ENCODE assay signal across 21 cellular contexts in genomic region chrX:96722793-96723192, GRCh38.
"Had no signal": no experiment of that assay in that cellular context is flagged by ENCODE, and none has a peak within 500 bp of the region (broad histone marks: within the 10 kb centered on the region; RNA-seq: fewer than 3 reads in every experiment).

No MANE protein-coding gene starts in this region.

- H3K4me3 ChIP-seq: body of pancreas, cardiac muscle cell, esophagus squamous epithelium, gastrocnemius medialis, lower lobe of right lung, spleen, thoracic aorta had no signal

- H3K36me3 ChIP-seq: cardiac muscle cell, esophagus squamous epithelium, gastrocnemius medialis, lower lobe of right lung, spleen, thoracic aorta had no signal

- H3K27me3 ChIP-seq: body of pancreas, cardiac muscle cell, esophagus squamous epithelium, gastrocnemius medialis, spleen had no signal

- H3K9me3 ChIP-seq: body of pancreas, esophagus squamous epithelium, gastrocnemius medialis, lower lobe of right lung, thoracic aorta had no signal

- ATAC-seq: body of pancreas, gastrocnemius medialis, left cardiac atrium had no signal

- DNase-seq: activated CD4-positive, alpha-beta memory T cell treated with anti-CD3 and anti-CD28 coated beads for 36 hours; activated CD4-positive, alpha-beta T cell treated with anti-CD3 and anti-CD28 coated beads for 4 hours; activated CD4-positive, CD25-positive, alpha-beta regulatory T cell; activated gamma-delta T cell treated with Interleukin-2 at 50 U/mL for 16 hours; anterior cingulate cortex; body of pancreas; cortex of kidney; endodermal cell; esophagus squamous epithelium; gastrocnemius medialis; head of caudate nucleus; hypothalamus; left cardiac atrium; lower lobe of right lung; naive B cell; spleen; stimulated activated CD4-positive, alpha-beta T cell treated with anti-CD3 and anti-CD28 coated beads, Interleukin-4, amount 100 ng/mL, for 1 hour; stimulated activated naive CD4-positive, alpha-beta T cell; T-helper 9 cell had no signal

- H3K4me1 ChIP-seq: lower lobe of right lung had no signal

- H3K27ac ChIP-seq: body of pancreas, cardiac muscle cell, esophagus squamous epithelium, gastrocnemius medialis, lower lobe of right lung, spleen, thoracic aorta had no signal
